1 cellular context compared by ENCODE assay signal in the genomic region with DNA sequence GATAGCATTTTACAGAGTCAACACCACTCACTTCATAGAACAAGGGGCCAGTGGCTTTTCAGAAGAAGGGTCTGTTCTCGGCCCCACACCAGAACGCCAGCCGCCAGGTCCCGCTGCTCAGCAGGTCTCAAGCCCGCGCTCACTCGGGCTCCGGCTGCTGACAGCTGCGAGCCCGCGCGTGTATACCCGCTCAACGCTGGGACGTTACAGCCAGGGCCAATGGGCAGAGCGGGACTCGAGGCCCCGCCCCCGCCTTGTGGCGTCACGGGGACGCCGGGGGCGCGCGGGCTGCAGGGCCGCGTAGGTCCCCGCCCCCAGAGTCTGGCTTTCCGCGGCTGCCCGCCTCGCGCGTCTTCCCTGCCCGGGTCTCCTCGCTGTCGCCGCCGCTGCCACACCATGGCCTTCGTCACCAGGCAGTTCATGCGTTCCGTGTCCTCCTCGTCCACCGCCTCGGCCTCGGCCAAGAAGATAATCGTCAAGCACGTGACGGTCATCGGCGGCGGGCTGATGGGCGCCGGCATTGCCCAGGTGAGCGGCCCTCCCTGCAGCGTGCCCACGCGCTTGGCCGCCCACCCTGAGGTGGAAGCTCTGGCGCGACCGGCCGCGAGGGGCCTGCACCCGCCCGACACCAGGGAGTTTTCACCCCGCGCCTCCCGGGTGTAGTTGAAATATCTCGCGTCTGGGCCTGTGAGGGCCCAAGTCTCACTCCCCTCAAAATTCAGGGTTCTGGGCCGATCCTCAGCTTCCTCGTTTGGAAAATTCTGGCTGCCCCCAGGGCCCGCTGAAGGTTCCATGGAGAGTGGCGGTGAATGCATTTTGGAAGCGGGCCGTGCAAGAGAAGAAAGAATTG.
TF ChIP-seq lines count a peak whose summit lies in the region.

A gene (plus strand): TSS at position 353 of the 850 bp plus-strand sequence. CDS start 44 bp downstream, at position 397.

TF ChIP-seq in HepG2, 621 proteins besides CTCF, POLR2A, EP300 and RAD21 (continued from another document and continues in another):
- TF ChIP-seq, protein P1, sequence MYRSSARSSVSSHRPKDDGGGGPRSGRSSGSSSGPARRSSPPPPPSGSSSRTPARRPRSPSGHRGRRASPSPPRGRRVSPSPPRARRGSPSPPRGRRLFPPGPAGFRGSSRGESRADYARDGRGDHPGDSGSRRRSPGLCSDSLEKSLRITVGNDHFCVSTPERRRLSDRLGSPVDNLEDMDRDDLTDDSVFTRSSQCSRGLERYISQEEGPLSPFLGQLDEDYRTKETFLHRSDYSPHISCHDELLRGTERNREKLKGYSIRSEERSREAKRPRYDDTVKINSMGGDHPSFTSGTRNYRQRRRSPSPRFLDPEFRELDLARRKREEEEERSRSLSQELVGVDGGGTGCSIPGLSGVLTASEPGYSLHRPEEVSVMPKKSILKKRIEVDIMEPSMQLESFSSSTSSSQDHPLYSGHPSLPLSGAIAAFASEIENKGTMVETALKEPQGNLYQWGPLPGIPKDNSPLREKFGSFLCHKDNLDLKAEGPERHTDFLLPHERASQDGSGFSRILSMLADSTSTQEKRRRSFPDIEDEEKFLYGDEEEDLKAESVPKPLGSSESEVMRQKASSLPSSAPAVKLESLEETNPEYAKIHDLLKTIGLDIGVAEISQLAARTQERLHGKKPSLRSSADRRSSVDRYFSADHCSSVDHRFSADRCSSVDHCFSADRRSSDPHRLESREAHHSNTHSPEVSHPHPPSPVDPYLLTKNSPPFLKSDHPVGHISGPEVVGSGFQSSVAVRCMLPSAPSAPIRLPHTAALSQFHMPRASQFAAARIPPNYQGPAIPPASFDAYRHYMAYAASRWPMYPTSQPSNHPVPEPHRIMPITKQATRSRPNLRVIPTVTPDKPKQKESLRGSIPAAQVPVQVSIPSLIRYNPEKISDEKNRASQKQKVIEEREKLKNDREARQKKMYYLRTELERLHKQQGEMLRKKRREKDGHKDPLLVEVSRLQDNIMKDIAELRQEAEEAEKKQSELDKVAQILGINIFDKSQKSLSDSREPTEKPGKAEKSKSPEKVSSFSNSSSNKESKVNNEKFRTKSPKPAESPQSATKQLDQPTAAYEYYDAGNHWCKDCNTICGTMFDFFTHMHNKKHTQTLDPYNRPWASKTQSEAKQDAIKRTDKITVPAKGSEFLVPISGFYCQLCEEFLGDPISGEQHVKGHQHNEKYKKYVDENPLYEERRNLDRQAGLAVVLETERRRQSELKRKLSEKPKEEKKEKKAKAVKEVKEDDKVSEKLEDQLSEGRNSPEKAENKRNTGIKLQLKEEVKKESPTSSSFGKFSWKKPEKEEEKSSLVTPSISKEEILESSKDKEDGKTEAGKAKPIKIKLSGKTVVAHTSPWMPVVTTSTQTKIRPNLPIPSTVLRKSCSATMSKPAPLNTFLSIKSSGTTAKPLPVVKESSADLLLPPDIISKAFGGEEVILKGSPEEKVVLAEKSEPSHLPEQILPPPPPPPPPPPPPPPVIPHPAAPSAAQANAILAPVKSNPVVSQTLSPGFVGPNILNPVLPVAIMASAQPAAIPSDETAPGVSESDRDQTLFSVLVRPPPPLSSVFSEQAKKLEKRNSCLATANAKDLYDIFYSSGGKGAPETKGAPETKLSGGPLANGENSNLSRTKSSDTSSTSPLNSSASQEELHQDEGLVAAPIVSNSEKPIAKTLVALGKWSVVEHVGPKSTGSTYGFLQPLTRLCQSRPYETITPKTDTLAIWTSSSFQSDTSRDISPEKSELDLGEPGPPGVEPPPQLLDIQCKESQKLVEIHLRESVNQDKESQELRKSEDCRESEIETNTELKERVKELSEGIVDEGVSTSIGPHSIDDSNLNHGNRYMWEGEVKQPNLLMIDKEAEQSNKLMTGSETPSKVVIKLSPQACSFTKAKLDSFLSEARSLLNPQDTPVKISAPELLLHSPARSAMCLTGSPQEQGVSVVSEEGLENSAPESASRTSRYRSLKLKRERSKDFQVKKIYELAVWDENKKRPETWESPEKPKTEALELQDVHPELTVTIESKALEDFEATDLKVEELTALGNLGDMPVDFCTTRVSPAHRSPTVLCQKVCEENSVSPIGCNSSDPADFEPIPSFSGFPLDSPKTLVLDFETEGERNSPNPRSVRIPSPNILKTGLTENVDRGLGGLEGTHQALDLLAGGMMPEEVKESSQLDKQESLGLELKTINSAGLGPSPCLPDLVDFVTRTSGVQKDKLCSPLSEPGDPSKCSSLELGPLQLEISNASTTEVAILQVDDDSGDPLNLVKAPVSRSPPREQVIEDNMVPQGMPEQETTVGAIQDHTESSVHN (CRISPR knock-in tag; IDR thresholded peaks at IDR 0.05), result no peak
- TF ChIP-seq, protein P2, sequence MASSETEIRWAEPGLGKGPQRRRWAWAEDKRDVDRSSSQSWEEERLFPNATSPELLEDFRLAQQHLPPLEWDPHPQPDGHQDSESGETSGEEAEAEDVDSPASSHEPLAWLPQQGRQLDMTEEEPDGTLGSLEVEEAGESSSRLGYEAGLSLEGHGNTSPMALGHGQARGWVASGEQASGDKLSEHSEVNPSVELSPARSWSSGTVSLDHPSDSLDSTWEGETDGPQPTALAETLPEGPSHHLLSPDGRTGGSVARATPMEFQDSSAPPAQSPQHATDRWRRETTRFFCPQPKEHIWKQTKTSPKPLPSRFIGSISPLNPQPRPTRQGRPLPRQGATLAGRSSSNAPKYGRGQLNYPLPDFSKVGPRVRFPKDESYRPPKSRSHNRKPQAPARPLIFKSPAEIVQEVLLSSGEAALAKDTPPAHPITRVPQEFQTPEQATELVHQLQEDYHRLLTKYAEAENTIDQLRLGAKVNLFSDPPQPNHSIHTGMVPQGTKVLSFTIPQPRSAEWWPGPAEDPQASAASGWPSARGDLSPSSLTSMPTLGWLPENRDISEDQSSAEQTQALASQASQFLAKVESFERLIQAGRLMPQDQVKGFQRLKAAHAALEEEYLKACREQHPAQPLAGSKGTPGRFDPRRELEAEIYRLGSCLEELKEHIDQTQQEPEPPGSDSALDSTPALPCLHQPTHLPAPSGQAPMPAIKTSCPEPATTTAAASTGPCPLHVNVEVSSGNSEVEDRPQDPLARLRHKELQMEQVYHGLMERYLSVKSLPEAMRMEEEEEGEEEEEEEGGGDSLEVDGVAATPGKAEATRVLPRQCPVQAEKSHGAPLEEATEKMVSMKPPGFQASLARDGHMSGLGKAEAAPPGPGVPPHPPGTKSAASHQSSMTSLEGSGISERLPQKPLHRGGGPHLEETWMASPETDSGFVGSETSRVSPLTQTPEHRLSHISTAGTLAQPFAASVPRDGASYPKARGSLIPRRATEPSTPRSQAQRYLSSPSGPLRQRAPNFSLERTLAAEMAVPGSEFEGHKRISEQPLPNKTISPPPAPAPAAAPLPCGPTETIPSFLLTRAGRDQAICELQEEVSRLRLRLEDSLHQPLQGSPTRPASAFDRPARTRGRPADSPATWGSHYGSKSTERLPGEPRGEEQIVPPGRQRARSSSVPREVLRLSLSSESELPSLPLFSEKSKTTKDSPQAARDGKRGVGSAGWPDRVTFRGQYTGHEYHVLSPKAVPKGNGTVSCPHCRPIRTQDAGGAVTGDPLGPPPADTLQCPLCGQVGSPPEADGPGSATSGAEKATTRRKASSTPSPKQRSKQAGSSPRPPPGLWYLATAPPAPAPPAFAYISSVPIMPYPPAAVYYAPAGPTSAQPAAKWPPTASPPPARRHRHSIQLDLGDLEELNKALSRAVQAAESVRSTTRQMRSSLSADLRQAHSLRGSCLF (CRISPR knock-in tag; IDR thresholded peaks at IDR 0.05; ENCODE audit: borderline replicate concordance), result no peak
- TF ChIP-seq AHR (CRISPR knock-in tag; IDR thresholded peaks at IDR 0.05) (peak; percentile 42; the same call in 1 of the 2 replicates), ZNF780A (CRISPR knock-in tag; IDR thresholded peaks at IDR 0.05) (0 out of 2 replicates have a peak, but pooled peaks have one; percentile 47), NFYB (CRISPR knock-in tag; IDR thresholded peaks at IDR 0.05) (peak; percentile 76), ISL2 (CRISPR knock-in tag; IDR thresholded peaks at IDR 0.05) (no peak; the same call in 1 of the 2 replicates), NCOA1 (CRISPR knock-in tag; IDR thresholded peaks at IDR 0.05) (no peak), HOXA5 (CRISPR knock-in tag; IDR thresholded peaks at IDR 0.05) (no peak; the same call in 1 of the 2 replicates), ZNF878 (CRISPR knock-in tag; IDR thresholded peaks at IDR 0.05) (peak; percentile 44; the same call in 1 of the 2 replicates), ZNF644 (CRISPR knock-in tag; IDR thresholded peaks at IDR 0.05; ENCODE audit: low read depth) (no peak), GZF1 (CRISPR knock-in tag; IDR thresholded peaks at IDR 0.05) (peak; percentile 41; the same call in 1 of the 2 replicates), TOPORS (CRISPR knock-in tag; IDR thresholded peaks at IDR 0.05) (peak; percentile 81; the same call in 1 of the 2 replicates), ZNF563 (CRISPR knock-in tag; IDR thresholded peaks at IDR 0.05) (peak; percentile 95), ZNF761 (CRISPR knock-in tag; conservative IDR thresholded peaks at IDR 0.05) (no peak), TARDBP (CRISPR knock-in tag; IDR thresholded peaks at IDR 0.05) (peak; percentile 61; the same call in 1 of the 2 replicates)
- TF ChIP-seq, protein P3, sequence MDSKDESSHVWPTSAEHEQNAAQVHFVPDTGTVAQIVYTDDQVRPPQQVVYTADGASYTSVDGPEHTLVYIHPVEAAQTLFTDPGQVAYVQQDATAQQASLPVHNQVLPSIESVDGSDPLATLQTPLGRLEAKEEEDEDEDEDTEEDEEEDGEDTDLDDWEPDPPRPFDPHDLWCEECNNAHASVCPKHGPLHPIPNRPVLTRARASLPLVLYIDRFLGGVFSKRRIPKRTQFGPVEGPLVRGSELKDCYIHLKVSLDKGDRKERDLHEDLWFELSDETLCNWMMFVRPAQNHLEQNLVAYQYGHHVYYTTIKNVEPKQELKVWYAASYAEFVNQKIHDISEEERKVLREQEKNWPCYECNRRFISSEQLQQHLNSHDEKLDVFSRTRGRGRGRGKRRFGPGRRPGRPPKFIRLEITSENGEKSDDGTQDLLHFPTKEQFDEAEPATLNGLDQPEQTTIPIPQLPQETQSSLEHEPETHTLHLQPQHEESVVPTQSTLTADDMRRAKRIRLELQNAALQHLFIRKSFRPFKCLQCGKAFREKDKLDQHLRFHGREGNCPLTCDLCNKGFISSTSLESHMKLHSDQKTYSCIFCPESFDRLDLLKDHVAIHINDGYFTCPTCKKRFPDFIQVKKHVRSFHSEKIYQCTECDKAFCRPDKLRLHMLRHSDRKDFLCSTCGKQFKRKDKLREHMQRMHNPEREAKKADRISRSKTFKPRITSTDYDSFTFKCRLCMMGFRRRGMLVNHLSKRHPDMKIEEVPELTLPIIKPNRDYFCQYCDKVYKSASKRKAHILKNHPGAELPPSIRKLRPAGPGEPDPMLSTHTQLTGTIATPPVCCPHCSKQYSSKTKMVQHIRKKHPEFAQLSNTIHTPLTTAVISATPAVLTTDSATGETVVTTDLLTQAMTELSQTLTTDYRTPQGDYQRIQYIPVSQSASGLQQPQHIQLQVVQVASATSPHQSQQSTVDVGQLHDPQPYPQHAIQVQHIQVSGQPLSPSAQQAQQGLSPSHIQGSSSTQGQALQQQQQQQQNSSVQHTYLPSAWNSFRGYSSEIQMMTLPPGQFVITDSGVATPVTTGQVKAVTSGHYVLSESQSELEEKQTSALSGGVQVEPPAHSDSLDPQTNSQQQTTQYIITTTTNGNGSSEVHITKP (CRISPR knock-in tag; IDR thresholded peaks at IDR 0.05; ENCODE audit: low read depth), result no peak
- TF ChIP-seq, protein P4, sequence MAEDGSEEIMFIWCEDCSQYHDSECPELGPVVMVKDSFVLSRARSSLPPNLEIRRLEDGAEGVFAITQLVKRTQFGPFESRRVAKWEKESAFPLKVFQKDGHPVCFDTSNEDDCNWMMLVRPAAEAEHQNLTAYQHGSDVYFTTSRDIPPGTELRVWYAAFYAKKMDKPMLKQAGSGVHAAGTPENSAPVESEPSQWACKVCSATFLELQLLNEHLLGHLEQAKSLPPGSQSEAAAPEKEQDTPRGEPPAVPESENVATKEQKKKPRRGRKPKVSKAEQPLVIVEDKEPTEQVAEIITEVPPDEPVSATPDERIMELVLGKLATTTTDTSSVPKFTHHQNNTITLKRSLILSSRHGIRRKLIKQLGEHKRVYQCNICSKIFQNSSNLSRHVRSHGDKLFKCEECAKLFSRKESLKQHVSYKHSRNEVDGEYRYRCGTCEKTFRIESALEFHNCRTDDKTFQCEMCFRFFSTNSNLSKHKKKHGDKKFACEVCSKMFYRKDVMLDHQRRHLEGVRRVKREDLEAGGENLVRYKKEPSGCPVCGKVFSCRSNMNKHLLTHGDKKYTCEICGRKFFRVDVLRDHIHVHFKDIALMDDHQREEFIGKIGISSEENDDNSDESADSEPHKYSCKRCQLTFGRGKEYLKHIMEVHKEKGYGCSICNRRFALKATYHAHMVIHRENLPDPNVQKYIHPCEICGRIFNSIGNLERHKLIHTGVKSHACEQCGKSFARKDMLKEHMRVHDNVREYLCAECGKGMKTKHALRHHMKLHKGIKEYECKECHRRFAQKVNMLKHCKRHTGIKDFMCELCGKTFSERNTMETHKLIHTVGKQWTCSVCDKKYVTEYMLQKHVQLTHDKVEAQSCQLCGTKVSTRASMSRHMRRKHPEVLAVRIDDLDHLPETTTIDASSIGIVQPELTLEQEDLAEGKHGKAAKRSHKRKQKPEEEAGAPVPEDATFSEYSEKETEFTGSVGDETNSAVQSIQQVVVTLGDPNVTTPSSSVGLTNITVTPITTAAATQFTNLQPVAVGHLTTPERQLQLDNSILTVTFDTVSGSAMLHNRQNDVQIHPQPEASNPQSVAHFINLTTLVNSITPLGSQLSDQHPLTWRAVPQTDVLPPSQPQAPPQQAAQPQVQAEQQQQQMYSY (CRISPR knock-in tag; IDR thresholded peaks at IDR 0.05), result no peak
- TF ChIP-seq, protein P5, sequence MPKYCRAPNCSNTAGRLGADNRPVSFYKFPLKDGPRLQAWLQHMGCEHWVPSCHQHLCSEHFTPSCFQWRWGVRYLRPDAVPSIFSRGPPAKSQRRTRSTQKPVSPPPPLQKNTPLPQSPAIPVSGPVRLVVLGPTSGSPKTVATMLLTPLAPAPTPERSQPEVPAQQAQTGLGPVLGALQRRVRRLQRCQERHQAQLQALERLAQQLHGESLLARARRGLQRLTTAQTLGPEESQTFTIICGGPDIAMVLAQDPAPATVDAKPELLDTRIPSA (CRISPR knock-in tag; IDR thresholded peaks at IDR 0.05; ENCODE audit: borderline replicate concordance), result no peak
- TF ChIP-seq, protein P6, sequence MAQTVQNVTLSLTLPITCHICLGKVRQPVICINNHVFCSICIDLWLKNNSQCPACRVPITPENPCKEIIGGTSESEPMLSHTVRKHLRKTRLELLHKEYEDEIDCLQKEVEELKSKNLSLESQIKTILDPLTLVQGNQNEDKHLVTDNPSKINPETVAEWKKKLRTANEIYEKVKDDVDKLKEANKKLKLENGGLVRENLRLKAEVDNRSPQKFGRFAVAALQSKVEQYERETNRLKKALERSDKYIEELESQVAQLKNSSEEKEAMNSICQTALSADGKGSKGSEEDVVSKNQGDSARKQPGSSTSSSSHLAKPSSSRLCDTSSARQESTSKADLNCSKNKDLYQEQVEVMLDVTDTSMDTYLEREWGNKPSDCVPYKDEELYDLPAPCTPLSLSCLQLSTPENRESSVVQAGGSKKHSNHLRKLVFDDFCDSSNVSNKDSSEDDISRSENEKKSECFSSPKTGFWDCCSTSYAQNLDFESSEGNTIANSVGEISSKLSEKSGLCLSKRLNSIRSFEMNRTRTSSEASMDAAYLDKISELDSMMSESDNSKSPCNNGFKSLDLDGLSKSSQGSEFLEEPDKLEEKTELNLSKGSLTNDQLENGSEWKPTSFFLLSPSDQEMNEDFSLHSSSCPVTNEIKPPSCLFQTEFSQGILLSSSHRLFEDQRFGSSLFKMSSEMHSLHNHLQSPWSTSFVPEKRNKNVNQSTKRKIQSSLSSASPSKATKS (CRISPR knock-in tag; IDR thresholded peaks at IDR 0.05), result no peak
